12 cellular contexts compared by ENCODE assay signal in the genomic region with DNA sequence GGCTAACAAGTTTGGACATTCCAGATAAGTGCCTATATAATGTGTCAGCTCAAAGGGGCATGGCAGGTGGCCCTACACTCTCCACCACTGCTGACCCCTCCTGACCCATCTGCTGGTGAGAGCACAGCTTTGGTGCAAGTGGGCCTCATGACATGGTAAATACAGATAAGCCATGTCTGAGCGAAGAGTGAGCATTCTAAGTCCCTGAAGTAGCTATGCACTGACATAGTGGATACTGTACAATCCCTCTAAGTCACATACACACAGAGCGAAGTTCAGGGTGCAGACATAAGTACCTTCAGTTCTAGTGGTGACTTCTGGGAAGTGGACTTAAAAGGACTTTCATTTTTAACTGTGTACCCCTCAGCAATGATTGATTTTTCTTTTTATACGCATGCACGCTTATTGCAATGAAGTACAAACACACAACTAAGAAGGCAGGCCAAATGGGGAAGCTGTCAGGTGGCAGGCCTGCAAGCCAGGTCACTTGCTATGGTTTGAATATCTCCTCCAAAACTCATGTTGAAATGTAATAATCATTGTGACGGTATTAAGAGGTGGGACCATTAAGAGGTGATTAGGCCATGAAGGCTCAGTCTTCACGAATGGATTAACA. TPM values are rescaled to one million over a fixed set of nuclear protein-coding genes. Genes with fewer than 3 reads are reported as not detected.
DNase-seq lines count a peak whose midpoint lies in the region; ATAC-seq, FAIRE-seq and TF ChIP-seq lines count a peak whose summit lies in the region.
"Had no signal": no experiment of that assay in that cellular context is flagged by ENCODE, and none has a peak within 500 bp of the region (broad histone marks: within the 10 kb centered on the region; RNA-seq: fewer than 3 reads in every experiment).

No MANE protein-coding gene starts in this region.

- H3K4me2 ChIP-seq in HepG2 (ENCODE audit: low read depth, low read length) = peak overlapping the region; percentile 50
- H3K4me2 ChIP-seq: smooth muscle cell had no signal

- H3K9me3 ChIP-seq in HepG2 (ENCODE audit: low read length) = no peaks in the 10 kb centered on the region
- no peaks in the 10 kb centered on the region for H3K9me3 ChIP-seq in tibial artery

- H3K4me3 Mint-ChIP-seq in activated T-cell treated with anti-CD3 and anti-CD28 coated beads, Interleukin-2, amount 50 U/mL, for 72 hours = peak overlapping the region; percentile 64 to 71
- no peak overlapping the region for H3K4me3 Mint-ChIP-seq in activated CD4-positive, alpha-beta memory T cell treated with anti-CD3 and anti-CD28 coated beads, Interleukin-2, amount 10 ng/mL, durations not matched to agents 7 days and 5 days

- FAIRE-seq in HepG2 (lab: Jason Lieb, UNC) = peak; percentile 90
- FAIRE-seq: astrocyte had no signal

- no peaks in the 10 kb centered on the region for H3K79me2 ChIP-seq in HepG2 (ENCODE audit: insufficient read depth, low read length)

- TF ChIP-seq RAD21 in HepG2 (CRISPR knock-in tag; IDR thresholded peaks at IDR 0.05) = no peak

- H3K27me3 ChIP-seq in HepG2 (ENCODE audit: control insufficient read depth in 1 of 2, insufficient read depth in 2 of 2, low read length in 2 of 2) (no peaks in the 10 kb centered on the region), tibial artery (no peaks in the 10 kb centered on the region)

- 41% methylated on average over 6 of the region's 6 CpGs for WGBS in HepG2 (ENCODE audit: low lambda C conversion rate)

- no peaks in the 10 kb centered on the region for H3K9me3 Mint-ChIP-seq in activated T-cell treated with anti-CD3 and anti-CD28 coated beads, Interleukin-2, amount 50 U/mL, for 72 hours
- no peaks in the 10 kb centered on the region for H3K9me3 Mint-ChIP-seq in activated CD4-positive, alpha-beta memory T cell treated with anti-CD3 and anti-CD28 coated beads, Interleukin-2, amount 10 ng/mL, durations not matched to agents 7 days and 5 days

- DNase-seq in activated T-cell treated with anti-CD3 and anti-CD28 coated beads, Interleukin-2, amount 50 U/mL, for 72 hours = no peak
- DNase-seq in activated T-cell treated with anti-CD3 and anti-CD28 coated beads, Interleukin-2, amount 50 U/mL, for 48 hours = no peak
- DNase-seq in activated CD4-positive, alpha-beta memory T cell treated with anti-CD3 and anti-CD28 coated beads, Interleukin-2, amount 10 ng/mL, durations not matched to agents 7 days and 5 days = no peak
- DNase-seq in HepG2 (ENCODE audit: low spot score) = peak; percentile 85
- no peak for DNase-seq in tibial artery
- DNase-seq in activated gamma-delta T cell treated with Interleukin-2 at 50 U/mL for 16 hours = no peak
- no peak for DNase-seq in NCI-H1436 treated with DMSO at 0.1 percent for 48 hours (lab: John Stamatoyannopoulos, UW)
- DNase-seq in GF-D8 (lab: John Stamatoyannopoulos, UW) = no peak
- DNase-seq: activated CD4-positive, CD25-positive, alpha-beta regulatory T cell; NCI-H1048 had no signal

- peak overlapping the region; percentile 8; the same call in 1 of the 2 replicates for H3K9ac ChIP-seq in HepG2 (ENCODE audit: insufficient read depth, low read depth, low read length)

- H3K36me3 ChIP-seq in HepG2 (replicated peaks in 1 of 2; ENCODE audit: control insufficient read depth in 1 of 2, insufficient read depth in 2 of 2, low read length in 2 of 2) = peaks cover 0 to 4% of the 10 kb centered on the region in 2 experiments; a peak in 1 of 5 replicates
- H3K36me3 ChIP-seq in tibial artery = peaks cover 0 to 21% (median 8%) of the 10 kb centered on the region in 3 donors

- H3K4me1 ChIP-seq in HepG2 (ENCODE audit: insufficient read depth, low read length) (peaks cover 45% of the 10 kb centered on the region), tibial artery (peaks cover 0 to 34% (median 21%) of the 10 kb centered on the region in 4 donors)

- H3K27me3 Mint-ChIP-seq in activated T-cell treated with anti-CD3 and anti-CD28 coated beads, Interleukin-2, amount 50 U/mL, for 72 hours (ENCODE audit: low read depth) = no peaks in the 10 kb centered on the region
- H3K27me3 Mint-ChIP-seq in activated CD4-positive, alpha-beta memory T cell treated with anti-CD3 and anti-CD28 coated beads, Interleukin-2, amount 10 ng/mL, durations not matched to agents 7 days and 5 days = no peaks in the 10 kb centered on the region

- TF ChIP-seq EP300 in HepG2 (IDR thresholded peaks at IDR 0.05; ENCODE audit: low read depth in 2 of 2, low read length in 2 of 2) (peak in 1 of 2 experiments; percentile 22; a peak in 1 of 4 replicates), HepG2 (CRISPR knock-in tag; IDR thresholded peaks at IDR 0.05; ENCODE audit: borderline replicate concordance) (no peak; the same call in 1 of the 2 replicates)

- TF ChIP-seq CTCF in HepG2 (CRISPR knock-in tag; IDR thresholded peaks at IDR 0.05) (peak; percentile 14; the same call in 1 of the 2 replicates), tibial artery (IDR thresholded peaks at IDR 0.05) (no peak)

- H4K20me1 ChIP-seq in HepG2 (ENCODE audit: insufficient read depth, low read length) = no peaks in the 10 kb centered on the region

- H3K36me3 Mint-ChIP-seq in activated T-cell treated with anti-CD3 and anti-CD28 coated beads, Interleukin-2, amount 50 U/mL, for 72 hours (ENCODE audit: insufficient read depth in 2 of 2) = peaks cover 1 to 13% of the 10 kb centered on the region in 2 donors
- peaks cover 71% of the 10 kb centered on the region for H3K36me3 Mint-ChIP-seq in activated CD4-positive, alpha-beta memory T cell treated with anti-CD3 and anti-CD28 coated beads, Interleukin-2, amount 10 ng/mL, durations not matched to agents 7 days and 5 days (ENCODE audit: low read depth)

- H3K4me3 ChIP-seq in HepG2 (replicated peaks in 1 of 3; ENCODE audit: insufficient read depth in 1 of 3, low read depth in 2 of 3, low read length in 3 of 3) (no peak overlapping the region; a peak in 1 of 6 replicates), tibial artery (no peak overlapping the region)
- H3K4me3 ChIP-seq: smooth muscle cell had no signal

- CTCF ChIA-PET in activated CD4-positive, alpha-beta memory T cell treated with anti-CD3 and anti-CD28 coated beads, Interleukin-2, amount 10 ng/mL, durations not matched to agents 7 days and 5 days (lab: Charles Lee) = interaction anchor here (1.2 to 5.0 kb wide), 7 partner anchors 11 to 72 kb away, joined by 3 to 36 read pairs (median 5); no protein-coding TSS in a partner anchor
- CTCF ChIA-PET in HepG2 (lab: Yijun Ruan, JAX; ENCODE audit: low intra/inter-chr PET ratio, low total read pairs) = no interaction called here

- no peak for TF ChIP-seq POLR2A in HepG2 (IDR thresholded peaks at IDR 0.05; ENCODE audit: insufficient read depth in 1 of 2, low read depth in 2 of 2, low read length in 2 of 2)

- no peak overlapping the region for H2AFZ ChIP-seq in HepG2 (ENCODE audit: low read length)

- H3K27ac Mint-ChIP-seq in activated T-cell treated with anti-CD3 and anti-CD28 coated beads, Interleukin-2, amount 50 U/mL, for 72 hours = no peak overlapping the region
- H3K27ac Mint-ChIP-seq in activated CD4-positive, alpha-beta memory T cell treated with anti-CD3 and anti-CD28 coated beads, Interleukin-2, amount 10 ng/mL, durations not matched to agents 7 days and 5 days = peak overlapping the region; percentile 87

- intact Hi-C loops in HepG2 (cut with micrococcal nuclease; ENCODE audit: unreplicated experiment) (loop anchor here (1.0 kb wide), 1 partner anchor 29 kb away; no protein-coding TSS in a partner anchor), tibial artery (cut with DNase I; ENCODE audit: low total_unique reads) (no loop called here)

- POLR2A ChIA-PET in activated CD4-positive, alpha-beta memory T cell treated with anti-CD3 and anti-CD28 coated beads, Interleukin-2, amount 10 ng/mL, durations not matched to agents 7 days and 5 days (lab: Charles Lee) = interaction anchor here (0.6 to 13.2 kb wide), 13 partner anchors 8 to 505 kb away, joined by 3 to 157 read pairs (median 4); partner anchors contain the start of genes IREB2 and PSMA4
- POLR2A ChIA-PET in HepG2 (lab: Yijun Ruan, JAX) = interaction anchor here (1.5 to 1.9 kb wide), 2 partner anchors 24 to 30 kb away, joined by 3 to 8 read pairs; no protein-coding TSS in a partner anchor

- H3K4me1 Mint-ChIP-seq in activated T-cell treated with anti-CD3 and anti-CD28 coated beads, Interleukin-2, amount 50 U/mL, for 72 hours (ENCODE audit: low read depth) = peaks cover 96% of the 10 kb centered on the region
- peaks cover 97% of the 10 kb centered on the region for H3K4me1 Mint-ChIP-seq in activated CD4-positive, alpha-beta memory T cell treated with anti-CD3 and anti-CD28 coated beads, Interleukin-2, amount 10 ng/mL, durations not matched to agents 7 days and 5 days

- in situ Hi-C loops in HepG2 (cut with HindIII; ENCODE audit: extremely low pct_ligation_motif_present, low pct_unique_long_range_greater_than_20kb) = no loop called here

- ATAC-seq in activated T-cell treated with anti-CD3 and anti-CD28 coated beads, Interleukin-2, amount 50 U/mL, for 72 hours (replicated peaks in 1 of 2) = no peak
- ATAC-seq in HepG2 = peak; percentile 98

- H3K27ac ChIP-seq in HepG2 (ENCODE audit: extremely low read length, insufficient read depth, low read length) (peak overlapping the region; percentile 61), tibial artery (peak overlapping the region; percentile 35 to 42)

- no TSS peak for BruUV-seq in HepG2 (replicated peaks; lab: Mats Ljungman, UMichigan)

RNA-seq across cellular contexts. Expression of gene TBC1D2B, which starts 41.5 kb away (rescaled TPM):
- total RNA-seq in activated T-cell treated with anti-CD3 and anti-CD28 coated beads, Interleukin-2, amount 50 U/mL, for 72 hours = 10 to 100 TPM; 67.8 to 75.0 TPM
- 100 to 1,000 TPM in 1 of 2 experiments, 10 to 100 TPM in 1; 97.1 to 101 TPM for total RNA-seq in activated CD4-positive, alpha-beta memory T cell treated with anti-CD3 and anti-CD28 coated beads, Interleukin-2, amount 10 ng/mL, durations not matched to agents 7 days and 5 days
- 7.9 and 10.1 TPM in 2 replicates for total RNA-seq in HepG2 (2016; rRNA removed; fragmentation: Illumina TruSeq; extraction: Trizol)
- 4.1 and 5.1 TPM in 2 replicates for total RNA-seq in HepG2 (2016; cell fraction: cytosol; rRNA removed; fragmentation: Illumina TruSeq; extraction: Trizol; ENCODE audit: low read depth)
- 7.4 and 10.4 TPM in 2 replicates for total RNA-seq in HepG2 (2016; cell fraction: insoluble cytoplasmic fraction; rRNA removed; fragmentation: Illumina TruSeq; extraction: Trizol)
- total RNA-seq in HepG2 (2016; cell fraction: membrane; rRNA removed; fragmentation: Illumina TruSeq; extraction: Trizol) = 4.5 and 5.3 TPM in 2 replicates
- total RNA-seq in HepG2 (2016; cell fraction: nucleus; rRNA removed; fragmentation: Illumina TruSeq; extraction: Trizol) = 12.1 and 12.6 TPM in 2 replicates
- polyA plus RNA-seq in HepG2 (2011; rRNA removed) = 14.4 and 18.8 TPM in 2 replicates
- polyA plus RNA-seq in HepG2 (2011; cell fraction: cytosol; rRNA removed) = 8.9 and 11.2 TPM in 2 replicates
- 36.0 and 41.0 TPM in 2 replicates for polyA plus RNA-seq in HepG2 (2011; cell fraction: nucleus; rRNA removed)
- 7.6 and 13.3 TPM in 2 replicates for polyA plus RNA-seq in HepG2 (2012)
- 0.70 and 0.78 TPM in 2 replicates for polyA plus RNA-seq in HepG2 (2016; cell fraction: cytosol; fragmentation: Illumina TruSeq; extraction: Trizol; ENCODE audit: low read depth)
- 5.9 and 9.0 TPM in 2 replicates for polyA plus RNA-seq in HepG2 (2016; cell fraction: insoluble cytoplasmic fraction; fragmentation: Illumina TruSeq; extraction: Trizol; ENCODE audit: low read depth)
- polyA plus RNA-seq in HepG2 (2016; cell fraction: membrane; fragmentation: Illumina TruSeq; extraction: Trizol; ENCODE audit: low read depth) = 1.7 and 1.9 TPM in 2 replicates
- polyA plus RNA-seq in HepG2 (2016; cell fraction: nucleus; fragmentation: Illumina TruSeq; extraction: Trizol; ENCODE audit: insufficient read depth, low read depth) = 16.5 and 18.2 TPM in 2 replicates
- 27.1 and 31.4 TPM in 2 replicates for polyA minus RNA-seq in HepG2 (2011; rRNA and poly(A)+ RNA removed; ENCODE audit: low replicate concordance)
- polyA minus RNA-seq in HepG2 (2011; cell fraction: cytosol; rRNA and poly(A)+ RNA removed) = 8.7 and 10.4 TPM in 2 replicates
- polyA minus RNA-seq in HepG2 (2011; cell fraction: nucleus; rRNA and poly(A)+ RNA removed) = 28.2 and 32.3 TPM in 2 replicates

RNA-seq across cellular contexts. Expression of gene SH2D7, which starts 56.4 kb away (rescaled TPM):
- not detected for total RNA-seq in activated T-cell treated with anti-CD3 and anti-CD28 coated beads, Interleukin-2, amount 50 U/mL, for 72 hours
- total RNA-seq in activated CD4-positive, alpha-beta memory T cell treated with anti-CD3 and anti-CD28 coated beads, Interleukin-2, amount 10 ng/mL, durations not matched to agents 7 days and 5 days = not detected
- total RNA-seq in HepG2 (2016; rRNA removed; fragmentation: Illumina TruSeq; extraction: Trizol) = not detected in 2 replicates
- not detected in 2 replicates for total RNA-seq in HepG2 (2016; cell fraction: cytosol; rRNA removed; fragmentation: Illumina TruSeq; extraction: Trizol; ENCODE audit: low read depth)
- total RNA-seq in HepG2 (2016; cell fraction: insoluble cytoplasmic fraction; rRNA removed; fragmentation: Illumina TruSeq; extraction: Trizol) = not detected in 2 replicates
- total RNA-seq in HepG2 (2016; cell fraction: membrane; rRNA removed; fragmentation: Illumina TruSeq; extraction: Trizol) = not detected in 2 replicates
- not detected in 2 replicates for total RNA-seq in HepG2 (2016; cell fraction: nucleus; rRNA removed; fragmentation: Illumina TruSeq; extraction: Trizol)
- polyA plus RNA-seq in HepG2 (2011; rRNA removed) = not detected in 2 replicates
- polyA plus RNA-seq in HepG2 (2011; cell fraction: cytosol; rRNA removed) = not detected in 2 replicates
- polyA plus RNA-seq in HepG2 (2011; cell fraction: nucleus; rRNA removed) = not detected in 2 replicates
- polyA plus RNA-seq in HepG2 (2012) = 0.05 TPM in 1 of 2 replicates, not detected in the other
- not detected in 2 replicates for polyA plus RNA-seq in HepG2 (2016; cell fraction: cytosol; fragmentation: Illumina TruSeq; extraction: Trizol; ENCODE audit: low read depth)
- polyA plus RNA-seq in HepG2 (2016; cell fraction: insoluble cytoplasmic fraction; fragmentation: Illumina TruSeq; extraction: Trizol; ENCODE audit: low read depth) = not detected in 2 replicates
- not detected in 2 replicates for polyA plus RNA-seq in HepG2 (2016; cell fraction: membrane; fragmentation: Illumina TruSeq; extraction: Trizol; ENCODE audit: low read depth)
- polyA plus RNA-seq in HepG2 (2016; cell fraction: nucleus; fragmentation: Illumina TruSeq; extraction: Trizol; ENCODE audit: insufficient read depth, low read depth) = not detected in 2 replicates
- polyA minus RNA-seq in HepG2 (2011; rRNA and poly(A)+ RNA removed; ENCODE audit: low replicate concordance) = not detected in 2 replicates
- not detected in 2 replicates for polyA minus RNA-seq in HepG2 (2011; cell fraction: cytosol; rRNA and poly(A)+ RNA removed)
- not detected in 2 replicates for polyA minus RNA-seq in HepG2 (2011; cell fraction: nucleus; rRNA and poly(A)+ RNA removed)
- total RNA-seq: astrocyte, smooth muscle cell had no signal
